In the genomic region with DNA sequence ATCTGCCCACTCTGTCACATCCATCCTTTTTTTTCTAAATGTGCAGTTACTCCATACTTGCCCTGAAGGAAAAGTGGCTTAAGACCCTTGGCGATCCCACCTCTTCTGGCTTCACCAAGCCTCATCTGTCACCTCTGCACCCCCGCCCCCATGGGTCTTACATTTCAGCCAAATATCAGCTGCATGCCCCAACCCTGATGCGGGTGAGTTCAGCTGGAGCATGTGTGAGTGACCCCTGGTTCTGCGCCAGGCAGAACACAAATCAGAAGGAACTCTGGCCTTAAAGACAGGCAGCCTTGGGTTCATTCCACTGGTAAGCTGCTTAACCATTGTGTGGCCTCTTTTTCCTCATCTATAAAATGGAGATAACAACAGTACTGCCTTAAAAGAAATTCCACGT, we compare ENCODE assay signal across 37 cellular contexts.
"Had no signal": no experiment of that assay in that cellular context is flagged by ENCODE, and none has a peak within 500 bp of the region (broad histone marks: within the 10 kb centered on the region; RNA-seq: fewer than 3 reads in every experiment).

No MANE protein-coding gene starts in this region.

- H3K27ac Mint-ChIP-seq: activated CD4-positive, alpha-beta memory T cell treated with anti-CD3 and anti-CD28 coated beads, Interleukin-2, amount 10 ng/mL, durations not matched to agents 7 days and 5 days; activated CD4-positive, alpha-beta T cell treated with anti-CD3 and anti-CD28 coated beads for 36 hours; activated CD4-positive, alpha-beta T cell treated with anti-CD3 and anti-CD28 coated beads, Interleukin-2, amount 10 ng/mL, durations not matched to agents 7 days and 5 days; activated CD8-positive, alpha-beta memory T cell treated with anti-CD3 and anti-CD28 coated beads, Interleukin-2, amount 10 ng/mL, durations not matched to agents 7 days and 5 days; activated CD8-positive, alpha-beta T cell treated with anti-CD3 and anti-CD28 coated beads, Interleukin-2, amount 10 ng/mL, durations not matched to agents 7 days and 5 days; activated naive CD4-positive, alpha-beta T cell treated with anti-CD3 and anti-CD28 coated beads, Interleukin-2, amount 10 ng/mL, durations not matched to agents 7 days and 5 days; activated naive CD4-positive, alpha-beta T cell treated with anti-CD3 and anti-CD28 coated beads, Interleukin-2, amount 50 U/mL, for 24 hours; activated naive CD8-positive, alpha-beta T cell; activated naive CD8-positive, alpha-beta T cell treated with anti-CD3 and anti-CD28 coated beads, Interleukin-2, amount 10 ng/mL, durations not matched to agents 7 days and 5 days; activated naive CD8-positive, alpha-beta T cell treated with anti-CD3 and anti-CD28 coated beads, Interleukin-2, amount 50 U/mL, for 24 hours; activated T-cell treated with anti-CD3 and anti-CD28 coated beads, Interleukin-2, amount 50 U/mL, for 24 hours; activated T-helper 2 cell treated with anti-CD3 and anti-CD28 coated beads, Interferon-gamma antibody, Interleukin-2, Interleukin-4, amounts not matched to agents 10 μg/mL and 5 μg/mL and 100 μg/mL, durations not matched to agents 14 hours and 24 hours and 36 hours; T-helper 1 cell treated with Interleukin-12 subunit alpha and Interleukin-12 subunit beta and Interleukin-4 antibody, amounts not matched to agents 30 μg/mL and 1 μg/mL, for 36 hours; T-helper 2 cell treated with Interferon-gamma antibody and Interleukin-4, amounts not matched to agents 5 μg/mL and 100 μg/mL, for 36 hours; WTC11 had no signal

- H3K36me3 Mint-ChIP-seq: activated CD8-positive, alpha-beta memory T cell treated with anti-CD3 and anti-CD28 coated beads, Interleukin-2, amount 10 ng/mL, durations not matched to agents 7 days and 5 days; activated naive CD4-positive, alpha-beta T cell treated with anti-CD3 and anti-CD28 coated beads, Interleukin-2, amount 10 ng/mL, durations not matched to agents 7 days and 5 days; activated naive CD4-positive, alpha-beta T cell treated with anti-CD3 and anti-CD28 coated beads, Interleukin-2, amount 50 U/mL, for 24 hours; activated naive CD8-positive, alpha-beta T cell; activated naive CD8-positive, alpha-beta T cell treated with anti-CD3 and anti-CD28 coated beads, Interleukin-2, amount 10 ng/mL, durations not matched to agents 7 days and 5 days; WTC11 had no signal

- H3K36me3 ChIP-seq: brain microvascular endothelial cell, breast epithelium had no signal

- H3K9me3 ChIP-seq: body of pancreas, breast epithelium had no signal

- H3K27ac ChIP-seq: body of pancreas, brain microvascular endothelial cell, breast epithelium, WERI-Rb-1 had no signal

- H3K9me3 Mint-ChIP-seq: activated CD4-positive, alpha-beta memory T cell treated with anti-CD3 and anti-CD28 coated beads, Interleukin-2, amount 10 ng/mL, durations not matched to agents 7 days and 5 days; activated CD4-positive, alpha-beta T cell treated with anti-CD3 and anti-CD28 coated beads, Interleukin-2, amount 10 ng/mL, durations not matched to agents 7 days and 5 days; activated naive CD4-positive, alpha-beta T cell treated with anti-CD3 and anti-CD28 coated beads, Interleukin-2, amount 10 ng/mL, durations not matched to agents 7 days and 5 days; activated naive CD4-positive, alpha-beta T cell treated with anti-CD3 and anti-CD28 coated beads, Interleukin-2, amount 50 U/mL, for 24 hours; activated naive CD8-positive, alpha-beta T cell treated with anti-CD3 and anti-CD28 coated beads, Interleukin-2, amount 10 ng/mL, durations not matched to agents 7 days and 5 days; activated naive CD8-positive, alpha-beta T cell treated with anti-CD3 and anti-CD28 coated beads, Interleukin-2, amount 50 U/mL, for 24 hours; activated T-cell treated with anti-CD3 and anti-CD28 coated beads, Interleukin-2, amount 50 U/mL, for 24 hours; activated T-helper 2 cell treated with anti-CD3 and anti-CD28 coated beads, Interferon-gamma antibody, Interleukin-2, Interleukin-4, amounts not matched to agents 10 μg/mL and 5 μg/mL and 100 μg/mL, durations not matched to agents 14 hours and 24 hours and 36 hours; T-helper 1 cell treated with Interleukin-12 subunit alpha and Interleukin-12 subunit beta and Interleukin-4 antibody, amounts not matched to agents 30 μg/mL and 1 μg/mL, for 36 hours; T-helper 2 cell treated with Interferon-gamma antibody and Interleukin-4, amounts not matched to agents 5 μg/mL and 100 μg/mL, for 36 hours; WTC11 had no signal

- H3K4me3 ChIP-seq: body of pancreas, breast epithelium had no signal

- H3K4me1 Mint-ChIP-seq: activated CD4-positive, alpha-beta memory T cell treated with anti-CD3 and anti-CD28 coated beads, Interleukin-2, amount 10 ng/mL, durations not matched to agents 7 days and 5 days; activated CD4-positive, alpha-beta T cell treated with anti-CD3 and anti-CD28 coated beads for 36 hours; activated CD4-positive, alpha-beta T cell treated with anti-CD3 and anti-CD28 coated beads, Interleukin-2, amount 10 ng/mL, durations not matched to agents 7 days and 5 days; activated CD8-positive, alpha-beta memory T cell treated with anti-CD3 and anti-CD28 coated beads, Interleukin-2, amount 10 ng/mL, durations not matched to agents 7 days and 5 days; activated naive CD4-positive, alpha-beta T cell treated with anti-CD3 and anti-CD28 coated beads, Interleukin-2, amount 10 ng/mL, durations not matched to agents 7 days and 5 days; activated naive CD4-positive, alpha-beta T cell treated with anti-CD3 and anti-CD28 coated beads, Interleukin-2, amount 50 U/mL, for 24 hours; activated naive CD8-positive, alpha-beta T cell treated with anti-CD3 and anti-CD28 coated beads, Interleukin-2, amount 10 ng/mL, durations not matched to agents 7 days and 5 days; activated naive CD8-positive, alpha-beta T cell treated with anti-CD3 and anti-CD28 coated beads, Interleukin-2, amount 50 U/mL, for 24 hours had no signal

- ATAC-seq: activated CD4-positive, alpha-beta T cell treated with anti-CD3 and anti-CD28 coated beads for 36 hours; activated CD4-positive, CD25-positive, alpha-beta regulatory T cell treated with anti-CD3 and anti-CD28 coated beads, Interleukin-2, amount 50 U/mL, for 24 hours; activated CD8-positive, alpha-beta memory T cell treated with anti-CD3 and anti-CD28 coated beads, Interleukin-2, amount 10 ng/mL, durations not matched to agents 7 days and 5 days; activated CD8-positive, alpha-beta T cell treated with anti-CD3 and anti-CD28 coated beads, Interleukin-2, amount 10 ng/mL, durations not matched to agents 7 days and 5 days; activated naive CD8-positive, alpha-beta T cell treated with anti-CD3 and anti-CD28 coated beads, Interleukin-2, amount 50 U/mL, for 24 hours; body of pancreas; WTC11 had no signal

- H3K27me3 Mint-ChIP-seq: activated CD4-positive, alpha-beta memory T cell treated with anti-CD3 and anti-CD28 coated beads, Interleukin-2, amount 10 ng/mL, durations not matched to agents 7 days and 5 days; activated CD4-positive, alpha-beta T cell treated with anti-CD3 and anti-CD28 coated beads for 36 hours; activated CD4-positive, alpha-beta T cell treated with anti-CD3 and anti-CD28 coated beads, Interleukin-2, amount 10 ng/mL, durations not matched to agents 7 days and 5 days; activated CD8-positive, alpha-beta memory T cell treated with anti-CD3 and anti-CD28 coated beads, Interleukin-2, amount 10 ng/mL, durations not matched to agents 7 days and 5 days; activated naive CD4-positive, alpha-beta T cell treated with anti-CD3 and anti-CD28 coated beads, Interleukin-2, amount 10 ng/mL, durations not matched to agents 7 days and 5 days; activated naive CD4-positive, alpha-beta T cell treated with anti-CD3 and anti-CD28 coated beads, Interleukin-2, amount 50 U/mL, for 24 hours; activated naive CD8-positive, alpha-beta T cell; activated naive CD8-positive, alpha-beta T cell treated with anti-CD3 and anti-CD28 coated beads, Interleukin-2, amount 10 ng/mL, durations not matched to agents 7 days and 5 days; activated naive CD8-positive, alpha-beta T cell treated with anti-CD3 and anti-CD28 coated beads, Interleukin-2, amount 50 U/mL, for 24 hours; activated T-cell treated with anti-CD3 and anti-CD28 coated beads, Interleukin-2, amount 50 U/mL, for 24 hours had no signal

- H3K27me3 ChIP-seq: body of pancreas, brain microvascular endothelial cell, breast epithelium had no signal

- H3K4me3 Mint-ChIP-seq: activated CD4-positive, alpha-beta memory T cell treated with anti-CD3 and anti-CD28 coated beads, Interleukin-2, amount 10 ng/mL, durations not matched to agents 7 days and 5 days; activated CD4-positive, alpha-beta T cell treated with anti-CD3 and anti-CD28 coated beads for 36 hours; activated CD4-positive, alpha-beta T cell treated with anti-CD3 and anti-CD28 coated beads, Interleukin-2, amount 10 ng/mL, durations not matched to agents 7 days and 5 days; activated CD8-positive, alpha-beta memory T cell treated with anti-CD3 and anti-CD28 coated beads, Interleukin-2, amount 10 ng/mL, durations not matched to agents 7 days and 5 days; activated CD8-positive, alpha-beta T cell treated with anti-CD3 and anti-CD28 coated beads, Interleukin-2, amount 10 ng/mL, durations not matched to agents 7 days and 5 days; activated naive CD4-positive, alpha-beta T cell treated with anti-CD3 and anti-CD28 coated beads, Interleukin-2, amount 10 ng/mL, durations not matched to agents 7 days and 5 days; activated naive CD4-positive, alpha-beta T cell treated with anti-CD3 and anti-CD28 coated beads, Interleukin-2, amount 50 U/mL, for 24 hours; activated naive CD8-positive, alpha-beta T cell; activated naive CD8-positive, alpha-beta T cell treated with anti-CD3 and anti-CD28 coated beads, Interleukin-2, amount 10 ng/mL, durations not matched to agents 7 days and 5 days; activated naive CD8-positive, alpha-beta T cell treated with anti-CD3 and anti-CD28 coated beads, Interleukin-2, amount 50 U/mL, for 24 hours; activated T-cell treated with anti-CD3 and anti-CD28 coated beads, Interleukin-2, amount 50 U/mL, for 24 hours; T-helper 1 cell treated with Interleukin-12 subunit alpha and Interleukin-12 subunit beta and Interleukin-4 antibody, amounts not matched to agents 30 μg/mL and 1 μg/mL, for 36 hours; T-helper 2 cell treated with Interferon-gamma antibody and Interleukin-4, amounts not matched to agents 5 μg/mL and 100 μg/mL, for 36 hours; WTC11 had no signal

- H3K4me1 ChIP-seq: body of pancreas, breast epithelium had no signal

- DNase-seq: activated CD4-positive, alpha-beta memory T cell treated with anti-CD3 and anti-CD28 coated beads, Interleukin-2, amount 10 ng/mL, durations not matched to agents 7 days and 5 days; activated CD4-positive, alpha-beta T cell treated with anti-CD3 and anti-CD28 coated beads for 1 hour; activated CD4-positive, alpha-beta T cell treated with anti-CD3 and anti-CD28 coated beads for 36 hours; activated CD4-positive, alpha-beta T cell treated with anti-CD3 and anti-CD28 coated beads for 48 hours; activated CD4-positive, alpha-beta T cell treated with anti-CD3 and anti-CD28 coated beads, Interleukin-2, amount 10 ng/mL, durations not matched to agents 7 days and 5 days; activated CD4-positive, alpha-beta T cell treated with anti-CD3 and anti-CD28 coated beads, Interleukin-2, amount 50 U/mL, for 48 hours; activated CD4-positive, CD25-positive, alpha-beta regulatory T cell; activated CD8-positive, alpha-beta memory T cell treated with anti-CD3 and anti-CD28 coated beads for 24 hours; activated CD8-positive, alpha-beta memory T cell treated with anti-CD3 and anti-CD28 coated beads, Interleukin-2, amount 10 ng/mL, durations not matched to agents 7 days and 5 days; activated CD8-positive, alpha-beta memory T cell treated with anti-CD3 and anti-CD28 coated beads, Interleukin-2, amount 50 U/mL, for 48 hours; activated CD8-positive, alpha-beta T cell treated with anti-CD3 and anti-CD28 coated beads, Interleukin-2, amount 10 ng/mL, durations not matched to agents 7 days and 5 days; activated effector memory CD4-positive, alpha-beta T cell treated with Interleukin-2 at 50 U/mL for 16 hours; activated gamma-delta T cell; activated naive CD4-positive, alpha-beta T cell treated with anti-CD3 and anti-CD28 coated beads, Interleukin-2, amount 10 ng/mL, durations not matched to agents 7 days and 5 days; activated naive CD4-positive, alpha-beta T cell treated with Interleukin-2 at 50 U/mL for 16 hours; activated naive CD8-positive, alpha-beta T cell treated with anti-CD3 and anti-CD28 coated beads, Interleukin-2, amount 10 ng/mL, durations not matched to agents 7 days and 5 days; activated naive CD8-positive, alpha-beta T cell treated with anti-CD3 and anti-CD28 coated beads, Interleukin-2, amount 50 U/mL, for 24 hours; activated T-cell treated with anti-CD3 and anti-CD28 coated beads, Interleukin-2, amount 50 U/mL, for 24 hours; activated T-cell treated with anti-CD3 and anti-CD28 coated beads, Interleukin-2, amount 50 U/mL, for 48 hours; amniotic stem cell; aorta; body of pancreas; brain microvascular endothelial cell; central memory CD4-positive, alpha-beta T cell; SW 1271; T-helper 1 cell; T-helper 2 cell; T-helper 9 cell; WERI-Rb-1 had no signal
